ENCODE assay signal across 10 cellular contexts in the genomic region with DNA sequence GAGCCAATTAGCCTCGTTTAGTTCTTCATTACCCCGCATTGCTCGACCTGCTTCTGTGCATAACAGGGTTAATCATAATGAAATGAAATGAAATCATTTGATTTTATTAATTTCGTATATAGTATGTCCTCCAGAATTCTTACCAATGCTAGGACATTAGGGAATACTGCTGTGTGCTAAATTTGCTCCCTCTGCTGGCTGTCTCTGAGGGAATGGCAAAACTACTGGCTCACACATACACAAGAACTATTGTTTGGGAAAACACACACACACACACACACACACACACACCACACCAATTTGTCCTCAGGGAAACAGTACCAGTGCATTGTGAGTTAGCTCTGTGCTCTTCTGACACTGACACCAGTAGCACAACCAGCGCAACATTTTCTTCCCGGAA.
A peak's percentile ranks its signal among the peaks of the same experiment; 100 is the strongest.
DNase-seq lines count a peak whose midpoint lies in the region; ATAC-seq and TF ChIP-seq lines count a peak whose summit lies in the region.
"Had no signal": no experiment of that assay in that cellular context is flagged by ENCODE, and none has a peak within 500 bp of the region (broad histone marks: within the 10 kb centered on the region; RNA-seq: fewer than 3 reads in every experiment).

No MANE protein-coding gene starts in this region.

- H3K27me3 ChIP-seq in vagina = no peaks in the 10 kb centered on the region

- TF ChIP-seq CTCF in C4-2B (conservative IDR thresholded peaks at IDR 0.05) = peak; percentile 59
- no peak for TF ChIP-seq CTCF in vagina (IDR thresholded peaks at IDR 0.05)

- TF ChIP-seq POLR2A in vagina (IDR thresholded peaks at IDR 0.05) = no peak

- no peaks in the 10 kb centered on the region for H3K9me3 ChIP-seq in vagina

- no peaks in the 10 kb centered on the region for H3K36me3 Mint-ChIP-seq in activated naive CD4-positive, alpha-beta T cell treated with anti-CD3 and anti-CD28 coated beads, Interleukin-2, amount 50 U/mL, for 72 hours

- H3K27ac ChIP-seq in C4-2B (no peak overlapping the region), vagina (no peak overlapping the region)

- no peak overlapping the region for H3K4me3 ChIP-seq in vagina

- intact Hi-C loops in vagina (cut with DNase I) = no loop called here

- no peak for ATAC-seq in activated naive CD4-positive, alpha-beta T cell treated with anti-CD3 and anti-CD28 coated beads, Interleukin-2, amount 50 U/mL, for 72 hours
- ATAC-seq in GM19467 (IDR thresholded peaks at IDR 0.05; ENCODE audit: unreplicated experiment) = no peak

- no peaks in the 10 kb centered on the region for H3K36me3 ChIP-seq in vagina

- H3K9me3 Mint-ChIP-seq in activated naive CD4-positive, alpha-beta T cell treated with anti-CD3 and anti-CD28 coated beads, Interleukin-2, amount 50 U/mL, for 72 hours = peaks cover 0 to 16% of the 10 kb centered on the region in 2 donors

- DNase-seq in NCI-H146 (lab: John Stamatoyannopoulos, UW) (peak; percentile 10), dedifferentiated amniotic fluid mesenchymal stem cell (ENCODE audit: extremely low spot score) (peak; percentile 51), lung microvascular endothelial cell (ENCODE audit: low read depth in 2 of 2) (peak; percentile 66 to 71), NCI-H2029 treated with DMSO at 0.1 percent for 48 hours (lab: John Stamatoyannopoulos, UW) (no peak), vagina (ENCODE audit: extremely low spot score in 2 of 2) (no peak)
- DNase-seq in activated naive CD4-positive, alpha-beta T cell treated with anti-CD3 and anti-CD28 coated beads, Interleukin-2, amount 50 U/mL, for 72 hours (ENCODE audit: low spot score in 2 of 2) = no peak
- DNase-seq: activated T-cell treated with anti-CD3 and anti-CD28 coated beads for 4 hours, NCI-H1436 treated with DMSO at 0.1 percent for 48 hours had no signal

- no peaks in the 10 kb centered on the region for H3K4me1 ChIP-seq in vagina

- no peak overlapping the region for H3K27ac Mint-ChIP-seq in activated naive CD4-positive, alpha-beta T cell treated with anti-CD3 and anti-CD28 coated beads, Interleukin-2, amount 50 U/mL, for 72 hours

Comparison
In these comparisons a context has a peak if more than half of its experiments do, and no peak if none do; other contexts are left out.
1. DNase-seq: peak in NCI-H146 (single experiment), dedifferentiated amniotic fluid mesenchymal stem cell (single experiment) and lung microvascular endothelial cell (2 of 2); none in NCI-H2029 treated with DMSO at 0.1 percent for 48 hours (single experiment), activated naive CD4-positive, alpha-beta T cell treated with anti-CD3 and anti-CD28 coated beads, Interleukin-2, amount 50 U/mL, for 72 hours (0 of 2) and vagina (0 of 2).